Comparison of ENCODE assay signal across 8 cellular contexts in genomic region chr6:144284474-144284752, GRCh38. TPM values are rescaled to one million over a fixed set of nuclear protein-coding genes. Genes with fewer than 3 reads are reported as not detected.
A peak's percentile ranks its signal among the peaks of the same experiment; 100 is the strongest.
DNase-seq lines count a peak whose midpoint lies in the region; ATAC-seq, FAIRE-seq and TF ChIP-seq lines count a peak whose summit lies in the region.

No MANE protein-coding gene starts in this region.

- 2 to 3% methylated on average over 6 of the region's 6 CpGs for WGBS in esophagus, 2 donors
- 1 to 2% methylated on average over 6 of the region's 6 CpGs for WGBS in pancreas, 2 donors

- no peaks in the 10 kb centered on the region for H3K36me3 ChIP-seq in GM06990 (ENCODE audit: control insufficient read depth, insufficient read depth, low read length)
- no peaks in the 10 kb centered on the region for H3K36me3 ChIP-seq in SJCRH30
- no peaks in the 10 kb centered on the region for H3K36me3 ChIP-seq in esophagus (ENCODE audit: control insufficient read depth in 2 of 2, insufficient read depth in 2 of 2, low read length in 1 of 2)
- H3K36me3 ChIP-seq in pancreas: no peaks in the 10 kb centered on the region

- H3K4me1 ChIP-seq in SJCRH30 (peaks cover 2% of the 10 kb centered on the region; the same call in 1 of the 2 replicates), esophagus (ENCODE audit: control insufficient read depth in 2 of 2, insufficient read depth in 2 of 2, low read length in 1 of 2) (no peaks in the 10 kb centered on the region), pancreas (peaks cover 0 to 14% (median 13%) of the 10 kb centered on the region in 3 donors)

- H3K4me3 ChIP-seq in GM06990 (replicated peaks; ENCODE audit: low read depth, low read length): peak overlapping the region; percentile 69
- peak overlapping the region; percentile 82 for H3K4me3 ChIP-seq in SJCRH30
- peak overlapping the region; percentile 73 to 83 for H3K4me3 ChIP-seq in esophagus (ENCODE audit: low read depth in 1 of 2, low read length in 2 of 2)
- H3K4me3 ChIP-seq in pancreas: peak overlapping the region; percentile 83 to 88 (median 87)

- peak overlapping the region; percentile 85 for H3K27ac ChIP-seq in SJCRH30
- peak overlapping the region; percentile 83 to 88 for H3K27ac ChIP-seq in esophagus (ENCODE audit: low read depth in 2 of 2, low read length in 1 of 2)
- H3K27ac ChIP-seq in pancreas: peak overlapping the region; percentile 90 to 99 (median 94)

- no peak for TF ChIP-seq CTCF in GM06990 (IDR thresholded peaks at IDR 0.05; ENCODE audit: insufficient read depth, low read length, poor library complexity, severe bottlenecking)
- no peak for TF ChIP-seq CTCF in pancreas (IDR thresholded peaks at IDR 0.05)

- no peak for DNase-seq in GM06990 (ENCODE audit: extremely low read depth, insufficient read length)
- no peak for DNase-seq in SJCRH30
- DNase-seq in pancreas: no peak
- no peak for DNase-seq in stimulated activated CD4-positive, alpha-beta T cell treated with anti-CD3 and anti-CD28 coated beads, Interleukin-2, amount 100 ng/mL, for 24 hours
- DNase-seq in AML-193 (lab: John Stamatoyannopoulos, UW): no peak
- no peak for DNase-seq in NCI-H748 treated with DMSO at 0.1 percent for 48 hours (lab: John Stamatoyannopoulos, UW)

- H3K9me3 ChIP-seq in SJCRH30 (replicated peaks) (no peaks in the 10 kb centered on the region), esophagus (ENCODE audit: control insufficient read depth in 2 of 2, insufficient read depth in 1 of 2, low read depth in 1 of 2, low read length in 1 of 2) (no peaks in the 10 kb centered on the region), pancreas (no peaks in the 10 kb centered on the region)

- H3K27me3 ChIP-seq in GM06990 (replicated peaks; ENCODE audit: control insufficient read depth, insufficient read depth, low read length) (peaks cover 5% of the 10 kb centered on the region), SJCRH30 (no peaks in the 10 kb centered on the region), esophagus (ENCODE audit: control insufficient read depth in 1 of 2, insufficient read depth in 2 of 2, low read length in 2 of 2) (no peaks in the 10 kb centered on the region), pancreas (no peaks in the 10 kb centered on the region)

- intact Hi-C loops in pancreas (cut with DNase I): loop anchor here in 1 of 3 donors (10.0 kb wide), 1 partner anchor 190 kb away; no protein-coding TSS in a partner anchor

- no peak for FAIRE-seq in pancreas (lab: Jason Lieb, UNC)

- ATAC-seq in pancreas (no peak), GM18861 (IDR thresholded peaks at IDR 0.05; ENCODE audit: unreplicated experiment) (no peak)

RNA-seq across cellular contexts. Expression of gene UTRN, which starts 0.7 kb away (rescaled TPM):
- total RNA-seq in SJCRH30 (2014; rRNA removed; shearing (Covaris generic)): 67.8 and 74.7 TPM in 2 replicates
- polyA plus RNA-seq in esophagus (1 to 10 TPM; 9.3 to 9.8 TPM), pancreas (10 to 100 TPM in 1 of 2 donors, 1 to 10 TPM in 1; 10.0 to 19.3 TPM)
- 100 to 1,000 TPM in 1 of 6 donors, 10 to 100 TPM in 5; 80.6 to 116 (median 84.8) TPM for total RNA-seq in pancreas
